Comparison of ENCODE assay signal across 25 cellular contexts in the genomic region with DNA sequence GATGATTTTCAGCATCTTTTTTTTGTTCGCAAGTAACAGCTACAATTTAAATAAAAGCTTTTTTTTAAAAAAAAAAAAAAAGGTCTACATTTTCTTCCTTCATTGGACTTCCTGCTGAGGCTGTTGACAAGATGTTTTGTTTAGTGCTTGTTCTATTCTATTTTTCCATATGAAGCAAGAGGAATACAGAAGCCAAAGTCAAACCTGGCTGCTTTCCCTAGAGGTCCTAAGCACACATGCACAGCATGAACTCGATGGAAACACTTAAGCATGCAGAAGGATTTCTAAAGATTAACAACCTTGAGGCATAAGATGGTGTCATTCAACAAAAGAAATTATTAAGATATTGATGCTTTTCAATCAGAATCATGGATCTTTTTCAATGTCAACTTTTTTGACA.
"Had no signal": no experiment of that assay in that cellular context is flagged by ENCODE, and none has a peak within 500 bp of the region (broad histone marks: within the 10 kb centered on the region; RNA-seq: fewer than 3 reads in every experiment).

No MANE protein-coding gene starts in this region.

- H3K4me2 ChIP-seq: SK-N-SH had no signal

- DNase-seq: IMR-90; Karpas-422; KG1; MG63; NCI-H1092; NCI-H1105 treated with DMSO at 0.1 percent for 48 hours; NCI-H1417 treated with DMSO at 0.1 percent for 48 hours; NCI-H146; NCI-H1694 treated with DMSO at 0.1 percent for 48 hours; NCI-H2081; NCI-H2171; NCI-H345; NCI-H446 treated with DMSO at 0.1 percent for 48 hours; NCI-H510A treated with DMSO at 0.1 percent for 48 hours; NCI-H526; NCI-H748 treated with DMSO at 0.1 percent for 48 hours; NK-92 treated with Interleukin-12 subunit alpha and Interleukin-12 subunit beta, amount 100 ng/mL, for 24 hours; PC-3; SHP77; SK-N-SH; T-helper 1 cell; T-helper 17 cell had no signal

- H3K4me3 Mint-ChIP-seq: T-helper 17 cell had no signal

- H3K4me1 Mint-ChIP-seq: T-helper 17 cell had no signal

- ATAC-seq: HepG2, Panc1, PC-3, T-helper 17 cell had no signal

- H3K27me3 Mint-ChIP-seq: T-helper 17 cell had no signal

- H3K27ac Mint-ChIP-seq: T-helper 17 cell had no signal

- H3K4me3 ChIP-seq: MG63 had no signal

- H3K27ac ChIP-seq: RWPE1 had no signal

- H3K9me3 ChIP-seq: MG63, SK-N-SH had no signal

- H3K36me3 ChIP-seq: MG63 had no signal

- H3K9me2 ChIP-seq: SK-N-SH had no signal
